ENCODE assay signal across 8 cellular contexts in the genomic region with DNA sequence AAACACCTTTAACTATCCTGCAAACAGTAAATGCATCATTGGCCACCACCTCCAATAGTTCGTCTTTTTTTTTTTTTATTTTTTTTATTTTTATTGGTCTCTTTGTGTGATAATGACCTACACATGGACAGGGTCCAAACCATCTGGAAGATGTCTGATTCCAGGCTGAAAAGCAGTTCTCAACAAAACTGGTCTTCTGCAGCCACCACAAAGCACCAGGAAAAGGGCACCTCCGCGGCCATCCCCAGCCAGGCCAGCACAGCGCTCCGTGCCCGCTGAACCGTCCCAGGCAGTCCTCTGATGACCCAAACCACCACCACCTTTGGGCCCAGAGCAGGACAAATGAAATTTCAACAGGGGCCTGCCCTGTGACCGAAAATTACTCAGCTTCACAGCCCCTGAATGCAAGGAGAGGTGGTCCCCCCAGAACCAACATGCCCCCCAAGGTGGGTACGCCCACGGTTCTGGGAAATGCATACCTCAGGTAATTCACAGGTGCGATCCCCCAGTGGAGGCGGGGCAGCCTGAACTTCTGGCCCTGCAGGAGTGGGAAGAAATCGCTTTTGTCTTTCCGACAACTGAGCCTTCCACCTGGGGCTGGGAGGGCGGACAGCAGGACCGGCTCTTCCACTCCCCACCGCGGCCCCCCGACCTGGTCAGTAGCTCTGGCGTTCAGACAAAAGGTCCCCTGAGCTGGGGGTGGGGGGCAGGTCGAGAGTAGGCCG. TPM values are rescaled to one million over a fixed set of nuclear protein-coding genes. Genes with fewer than 3 reads are reported as not detected.
DNase-seq lines count a peak whose midpoint lies in the region; ATAC-seq and TF ChIP-seq lines count a peak whose summit lies in the region.

No MANE protein-coding gene starts in this region.

- DNase-seq in activated CD4-positive, alpha-beta T cell treated with anti-CD3 and anti-CD28 coated beads for 36 hours = peak; percentile 43
- DNase-seq in activated CD4-positive, alpha-beta T cell treated with anti-CD3 and anti-CD28 coated beads, Interleukin-2, amount 50 U/mL, for 48 hours = no peak
- DNase-seq in T-cell = peak in 22 of 34 experiments; percentile 13 to 51 (median 30)
- DNase-seq in epidermal melanocyte (ENCODE audit: insufficient read length, low spot score) = peak; percentile 48
- peak; percentile 91 for DNase-seq in osteoblast (ENCODE audit: insufficient read length, low spot score, missing footprints)
- DNase-seq in NCI-H2029 (lab: John Stamatoyannopoulos, UW) = no peak
- no peak for DNase-seq in GF-D8 (lab: John Stamatoyannopoulos, UW)
- DNase-seq in HuH-7.5 (ENCODE audit: low spot score) = no peak

- H3K9me3 ChIP-seq in osteoblast (ENCODE audit: low read depth, low read length) = no peaks in the 10 kb centered on the region

- H3K27me3 ChIP-seq in osteoblast (ENCODE audit: insufficient read depth, low read length) = peaks cover 4% of the 10 kb centered on the region

- POLR2A ChIA-PET in activated CD4-positive, alpha-beta T cell treated with anti-CD3 and anti-CD28 coated beads for 36 hours (lab: Charles Lee) = interaction anchor here (0.8 to 2.5 kb wide), 6 partner anchors 31 to 348 kb away, joined by 3 to 12 read pairs (median 4); no protein-coding TSS in a partner anchor
- POLR2A ChIA-PET in T-cell (lab: Charles Lee) = interaction anchor here (0.5 to 3.2 kb wide), 21 partner anchors 11 to 634 kb away, joined by 3 to 53 read pairs (median 4); no protein-coding TSS in a partner anchor

- peaks cover 49% of the 10 kb centered on the region for H3K4me1 Mint-ChIP-seq in activated CD4-positive, alpha-beta T cell treated with anti-CD3 and anti-CD28 coated beads for 36 hours
- H3K4me1 Mint-ChIP-seq in T-cell = peaks cover 45 to 57% (median 46%) of the 10 kb centered on the region in 3 donors

- H3K9me3 Mint-ChIP-seq in activated CD4-positive, alpha-beta T cell treated with anti-CD3 and anti-CD28 coated beads for 36 hours (ENCODE audit: low read depth) = no peaks in the 10 kb centered on the region
- H3K9me3 Mint-ChIP-seq in T-cell = no peaks in the 10 kb centered on the region

- H2AFZ ChIP-seq in osteoblast (ENCODE audit: low read length) = peak overlapping the region; percentile 74

- peak overlapping the region; percentile 98 for H3K27ac Mint-ChIP-seq in activated CD4-positive, alpha-beta T cell treated with anti-CD3 and anti-CD28 coated beads for 36 hours
- H3K27ac Mint-ChIP-seq in T-cell = peak overlapping the region; percentile 98 to 99

- TF ChIP-seq CTCF in osteoblast (IDR thresholded peaks at IDR 0.05; ENCODE audit: extremely low read depth, low read depth, low read length) = no peak

- intact Hi-C loops in activated CD4-positive, alpha-beta T cell treated with anti-CD3 and anti-CD28 coated beads for 36 hours (cut with DNase I, micrococcal nuclease) = loop anchor here (2.0 to 5.0 kb wide), 2 partner anchors 122 to 503 kb away; no protein-coding TSS in a partner anchor

- peak overlapping the region; percentile 90 for H3K4me2 ChIP-seq in osteoblast (ENCODE audit: insufficient read depth, low read length)

- H3K4me1 ChIP-seq in osteoblast (ENCODE audit: insufficient read depth, low read length) = peaks cover 14% of the 10 kb centered on the region

- no peak for ATAC-seq in activated CD4-positive, alpha-beta T cell treated with anti-CD3 and anti-CD28 coated beads for 36 hours
- no peak for ATAC-seq in T-cell (replicated peaks in 1 of 4)

- CTCF ChIA-PET in activated CD4-positive, alpha-beta T cell treated with anti-CD3 and anti-CD28 coated beads for 36 hours (lab: Charles Lee) = interaction anchor here (0.6 to 2.0 kb wide), 13 partner anchors 12 to 360 kb away, joined by 3 to 13 read pairs (median 3); no protein-coding TSS in a partner anchor
- CTCF ChIA-PET in T-cell (lab: Charles Lee) = interaction anchor here (0.6 to 2.7 kb wide), 4 partner anchors 41 to 202 kb away, joined by 3 to 8 read pairs (median 4); no protein-coding TSS in a partner anchor

- peaks cover 28% of the 10 kb centered on the region for H4K20me1 ChIP-seq in osteoblast (ENCODE audit: insufficient read depth, low read length)

- H3K27ac ChIP-seq in osteoblast (ENCODE audit: low read depth, low read length) = peak overlapping the region; percentile 64

- H3K36me3 Mint-ChIP-seq in activated CD4-positive, alpha-beta T cell treated with anti-CD3 and anti-CD28 coated beads for 36 hours (ENCODE audit: low read depth) = peaks cover 28% of the 10 kb centered on the region
- peaks cover 41% of the 10 kb centered on the region for H3K36me3 Mint-ChIP-seq in T-cell

- peak overlapping the region; percentile 96 for H3K4me3 Mint-ChIP-seq in activated CD4-positive, alpha-beta T cell treated with anti-CD3 and anti-CD28 coated beads for 36 hours
- H3K4me3 Mint-ChIP-seq in T-cell = peak overlapping the region; percentile 95 to 99 (median 99)

- H3K79me2 ChIP-seq in osteoblast (ENCODE audit: insufficient read depth, low read length) = peaks cover 55% of the 10 kb centered on the region

- H3K36me3 ChIP-seq in osteoblast (ENCODE audit: insufficient read depth, low read length) = no peaks in the 10 kb centered on the region

- H3K27me3 Mint-ChIP-seq in activated CD4-positive, alpha-beta T cell treated with anti-CD3 and anti-CD28 coated beads for 36 hours = no peaks in the 10 kb centered on the region
- H3K27me3 Mint-ChIP-seq in T-cell = no peaks in the 10 kb centered on the region

- H3K4me3 ChIP-seq in osteoblast (ENCODE audit: insufficient read depth, low read length) = peak overlapping the region; percentile 86

RNA-seq across cellular contexts. Expression of gene ARL4C, which starts 1.6 kb away (rescaled TPM):
- total RNA-seq in activated CD4-positive, alpha-beta T cell treated with anti-CD3 and anti-CD28 coated beads for 36 hours = 10 to 100 TPM; 27.2 to 32.8 TPM
- 100 to 1,000 TPM; 209 to 424 (median 294) TPM for total RNA-seq in T-cell
- 133 and 145 TPM in 2 replicates for total RNA-seq in osteoblast

Comparison
In these comparisons a context has a peak if more than half of its experiments do, and no peak if none do; other contexts are left out.
1. DNase-seq: peak in activated CD4-positive, alpha-beta T cell treated with anti-CD3 and anti-CD28 coated beads for 36 hours (single experiment), T-cell (22 of 34), epidermal melanocyte (single experiment) and osteoblast (single experiment); none in activated CD4-positive, alpha-beta T cell treated with anti-CD3 and anti-CD28 coated beads, Interleukin-2, amount 50 U/mL, for 48 hours (0 of 2), NCI-H2029 (single experiment), GF-D8 (single experiment) and HuH-7.5 (single experiment).